In genomic region chr14:21225164-21225563, GRCh38 we compare ENCODE assay signal across 1 cellular context.
TF ChIP-seq lines count a peak whose summit lies in the region.

No MANE protein-coding gene starts in this region.

TF ChIP-seq in K562, 482 proteins besides CTCF, POLR2A, EP300 and RAD21:
- TF ChIP-seq SUPT5H (IDR thresholded peaks at IDR 0.05) = 0 out of 2 replicates have a peak, but pooled peaks have one; percentile 36
TF ChIP-seq in K562: peak in this region for 1; not testable (repeated sequence) for 481.
